11 cellular contexts compared by ENCODE assay signal in genomic region chr9:89542461-89543021, GRCh38. TPM values are rescaled to one million over a fixed set of nuclear protein-coding genes. Genes with fewer than 3 reads are reported as not detected.
DNase-seq lines count a peak whose midpoint lies in the region; ATAC-seq, FAIRE-seq and TF ChIP-seq lines count a peak whose summit lies in the region.
"Had no signal": no experiment of that assay in that cellular context is flagged by ENCODE, and none has a peak within 500 bp of the region (broad histone marks: within the 10 kb centered on the region; RNA-seq: fewer than 3 reads in every experiment).

No MANE protein-coding gene starts in this region.

- H3K9me3 Mint-ChIP-seq in activated CD8-positive, alpha-beta T cell treated with anti-CD3 and anti-CD28 coated beads for 36 hours = peaks cover 17% of the 10 kb centered on the region
- peaks cover 16% of the 10 kb centered on the region for H3K9me3 Mint-ChIP-seq in activated CD8-positive, alpha-beta T cell treated with anti-CD3 and anti-CD28 coated beads, Interleukin-2, amount 10 ng/mL, durations not matched to agents 7 days and 5 days (ENCODE audit: insufficient read depth)
- H3K9me3 Mint-ChIP-seq in stimulated activated memory B cell treated with anti-CD40 and anti-IgM and Interleukin-4, amounts not matched to agents 10 μg/mL and 1 μg/mL and 100 μg/mL, for 72 hours = peaks cover 8% of the 10 kb centered on the region

- H3K4me1 Mint-ChIP-seq in activated CD8-positive, alpha-beta T cell treated with anti-CD3 and anti-CD28 coated beads for 36 hours (ENCODE audit: low read depth) = peaks cover 46% of the 10 kb centered on the region
- peaks cover 39% of the 10 kb centered on the region for H3K4me1 Mint-ChIP-seq in activated CD8-positive, alpha-beta T cell treated with anti-CD3 and anti-CD28 coated beads, Interleukin-2, amount 10 ng/mL, durations not matched to agents 7 days and 5 days (ENCODE audit: low read depth)
- H3K4me1 Mint-ChIP-seq in stimulated activated memory B cell treated with anti-CD40 and anti-IgM and Interleukin-4, amounts not matched to agents 10 μg/mL and 1 μg/mL and 100 μg/mL, for 72 hours = peaks cover 39% of the 10 kb centered on the region

- POLR2A ChIA-PET in activated CD8-positive, alpha-beta T cell treated with anti-CD3 and anti-CD28 coated beads for 36 hours (lab: Charles Lee) = interaction anchor here (0.7 to 1.3 kb wide), 7 partner anchors 8 to 132 kb away, joined by 3 read pairs; no protein-coding TSS in a partner anchor
- POLR2A ChIA-PET in activated CD8-positive, alpha-beta T cell treated with anti-CD3 and anti-CD28 coated beads, Interleukin-2, amount 10 ng/mL, durations not matched to agents 7 days and 5 days (lab: Charles Lee) = interaction anchor here (0.8 kb wide), 1 partner anchor 41 kb away, joined by 3 read pairs; no protein-coding TSS in a partner anchor

- DNase-seq in activated CD8-positive, alpha-beta T cell treated with anti-CD3 and anti-CD28 coated beads for 36 hours = no peak
- DNase-seq in activated CD8-positive, alpha-beta T cell treated with anti-CD3 and anti-CD28 coated beads, Interleukin-2, amount 10 ng/mL, durations not matched to agents 7 days and 5 days = no peak
- DNase-seq in D721Med (ENCODE audit: insufficient read length, low spot score) = no peak
- DNase-seq: left cardiac atrium, NCI-H748 treated with DMSO at 0.1 percent for 48 hours had no signal

- TF ChIP-seq CTCF in activated CD8-positive, alpha-beta T cell treated with anti-CD3 and anti-CD28 coated beads for 36 hours (IDR thresholded peaks at IDR 0.05) = no peak
- TF ChIP-seq CTCF in D721Med (IDR thresholded peaks at IDR 0.05; ENCODE audit: insufficient read depth, missing control alignments) = no peak

- peaks cover 11% of the 10 kb centered on the region for H3K36me3 Mint-ChIP-seq in activated CD8-positive, alpha-beta T cell treated with anti-CD3 and anti-CD28 coated beads for 36 hours (ENCODE audit: low read depth)
- peaks cover 18% of the 10 kb centered on the region for H3K36me3 Mint-ChIP-seq in activated CD8-positive, alpha-beta T cell treated with anti-CD3 and anti-CD28 coated beads, Interleukin-2, amount 10 ng/mL, durations not matched to agents 7 days and 5 days (ENCODE audit: low read depth)
- H3K36me3 Mint-ChIP-seq in stimulated activated memory B cell treated with anti-CD40 and anti-IgM and Interleukin-4, amounts not matched to agents 10 μg/mL and 1 μg/mL and 100 μg/mL, for 72 hours = peaks cover 16% of the 10 kb centered on the region

- ATAC-seq in activated CD8-positive, alpha-beta T cell treated with anti-CD3 and anti-CD28 coated beads for 36 hours = peak; percentile 24
- no peak for ATAC-seq in activated CD8-positive, alpha-beta T cell treated with anti-CD3 and anti-CD28 coated beads, Interleukin-2, amount 10 ng/mL, durations not matched to agents 7 days and 5 days
- ATAC-seq in HG03520 (IDR thresholded peaks at IDR 0.05; ENCODE audit: unreplicated experiment) (peak; percentile 41), esophagus mucosa (peak; percentile 69), GM19452 (IDR thresholded peaks at IDR 0.05; ENCODE audit: unreplicated experiment) (no peak), GM19395 (IDR thresholded peaks at IDR 0.05; ENCODE audit: unreplicated experiment) (no peak)
- peak; percentile 86 for ATAC-seq in stimulated activated memory B cell treated with anti-CD40 and anti-IgM and Interleukin-4, amounts not matched to agents 10 μg/mL and 1 μg/mL and 100 μg/mL, for 72 hours
- ATAC-seq: left cardiac atrium had no signal

- intact Hi-C loops in activated CD8-positive, alpha-beta T cell treated with anti-CD3 and anti-CD28 coated beads for 36 hours (cut with micrococcal nuclease) = no loop called here

- no peak overlapping the region for H3K27ac Mint-ChIP-seq in activated CD8-positive, alpha-beta T cell treated with anti-CD3 and anti-CD28 coated beads for 36 hours
- no peak overlapping the region for H3K27ac Mint-ChIP-seq in activated CD8-positive, alpha-beta T cell treated with anti-CD3 and anti-CD28 coated beads, Interleukin-2, amount 10 ng/mL, durations not matched to agents 7 days and 5 days
- H3K27ac Mint-ChIP-seq in stimulated activated memory B cell treated with anti-CD40 and anti-IgM and Interleukin-4, amounts not matched to agents 10 μg/mL and 1 μg/mL and 100 μg/mL, for 72 hours = peak overlapping the region; percentile 72

- no peak overlapping the region for H3K4me3 Mint-ChIP-seq in activated CD8-positive, alpha-beta T cell treated with anti-CD3 and anti-CD28 coated beads for 36 hours
- no peak overlapping the region for H3K4me3 Mint-ChIP-seq in activated CD8-positive, alpha-beta T cell treated with anti-CD3 and anti-CD28 coated beads, Interleukin-2, amount 10 ng/mL, durations not matched to agents 7 days and 5 days
- H3K4me3 Mint-ChIP-seq in stimulated activated memory B cell treated with anti-CD40 and anti-IgM and Interleukin-4, amounts not matched to agents 10 μg/mL and 1 μg/mL and 100 μg/mL, for 72 hours = no peak overlapping the region
- H3K4me3 Mint-ChIP-seq: activated naive CD4-positive, alpha-beta T cell treated with anti-CD3 and anti-CD28 coated beads, Interleukin-2, amount 50 U/mL, for 24 hours had no signal

- CTCF ChIA-PET in activated CD8-positive, alpha-beta T cell treated with anti-CD3 and anti-CD28 coated beads for 36 hours (lab: Charles Lee) = interaction anchor here (1.5 to 2.2 kb wide), 3 partner anchors 13 to 113 kb away, joined by 6 to 9 read pairs (median 8); no protein-coding TSS in a partner anchor
- CTCF ChIA-PET in activated CD8-positive, alpha-beta T cell treated with anti-CD3 and anti-CD28 coated beads, Interleukin-2, amount 10 ng/mL, durations not matched to agents 7 days and 5 days (lab: Charles Lee) = interaction anchor here (1.1 kb wide), 1 partner anchor 116 kb away, joined by 3 read pairs; no protein-coding TSS in a partner anchor

- no peak for FAIRE-seq in D721Med (lab: Jason Lieb, UNC)

- H3K27me3 Mint-ChIP-seq in activated CD8-positive, alpha-beta T cell treated with anti-CD3 and anti-CD28 coated beads for 36 hours = no peaks in the 10 kb centered on the region
- no peaks in the 10 kb centered on the region for H3K27me3 Mint-ChIP-seq in activated CD8-positive, alpha-beta T cell treated with anti-CD3 and anti-CD28 coated beads, Interleukin-2, amount 10 ng/mL, durations not matched to agents 7 days and 5 days (ENCODE audit: low read depth)
- H3K27me3 Mint-ChIP-seq in stimulated activated memory B cell treated with anti-CD40 and anti-IgM and Interleukin-4, amounts not matched to agents 10 μg/mL and 1 μg/mL and 100 μg/mL, for 72 hours = no peaks in the 10 kb centered on the region
- H3K27me3 Mint-ChIP-seq: activated naive CD4-positive, alpha-beta T cell treated with anti-CD3 and anti-CD28 coated beads, Interleukin-2, amount 50 U/mL, for 24 hours had no signal

RNA-seq across cellular contexts. Expression of gene SEMA4D, which starts 44.6 kb away (rescaled TPM):
- total RNA-seq in activated CD8-positive, alpha-beta T cell treated with anti-CD3 and anti-CD28 coated beads for 36 hours = 100 to 1,000 TPM; 290 to 317 TPM
- 100 to 1,000 TPM; 314 to 321 TPM for total RNA-seq in activated CD8-positive, alpha-beta T cell treated with anti-CD3 and anti-CD28 coated beads, Interleukin-2, amount 10 ng/mL, durations not matched to agents 7 days and 5 days
- total RNA-seq in esophagus mucosa = 30.4 TPM

Comparison
In these comparisons a context has a peak if more than half of its experiments do, and no peak if none do; other contexts are left out.
1. ATAC-seq: peak in activated CD8-positive, alpha-beta T cell treated with anti-CD3 and anti-CD28 coated beads for 36 hours (single experiment), HG03520 (single experiment), esophagus mucosa (single experiment) and stimulated activated memory B cell treated with anti-CD40 and anti-IgM and Interleukin-4, amounts not matched to agents 10 μg/mL and 1 μg/mL and 100 μg/mL, for 72 hours (single experiment); none in activated CD8-positive, alpha-beta T cell treated with anti-CD3 and anti-CD28 coated beads, Interleukin-2, amount 10 ng/mL, durations not matched to agents 7 days and 5 days (single experiment), GM19452 (single experiment) and GM19395 (single experiment).